ENCODE assay signal across 22 cellular contexts in genomic region chr20:22288156-22288555, GRCh38.
DNase-seq lines count a peak whose midpoint lies in the region; ATAC-seq and TF ChIP-seq lines count a peak whose summit lies in the region.
"Had no signal": no experiment of that assay in that cellular context is flagged by ENCODE, and none has a peak within 500 bp of the region (broad histone marks: within the 10 kb centered on the region; RNA-seq: fewer than 3 reads in every experiment).

No MANE protein-coding gene starts in this region.

- in situ Hi-C loops in mammary epithelial cell (cut with MboI; ENCODE audit: low sequenced_read_pairs in 2 of 2) = no loop called here
- in situ Hi-C loops in gastrocnemius medialis (cut with MboI; ENCODE audit: low sequenced_read_pairs in 4 of 4) = no loop called here

- no peak for TF ChIP-seq EP300 in gastroesophageal sphincter (IDR thresholded peaks at IDR 0.05)

- no peaks in the 10 kb centered on the region for H3K79me2 ChIP-seq in mammary epithelial cell (ENCODE audit: insufficient read depth, low read length)

- H3K4me2 ChIP-seq in mammary epithelial cell (ENCODE audit: insufficient read depth, low read depth, low read length) = no peak overlapping the region
- H3K4me2 ChIP-seq: A549; BLaER1 treated with 17β-estradiol and CSF1 and Interleukin-3, amounts not matched to agents 10 nM and 100 nM had no signal

- peaks cover 15% of the 10 kb centered on the region for H3K4me1 ChIP-seq in mammary epithelial cell (ENCODE audit: insufficient read depth, low read length)
- no peaks in the 10 kb centered on the region for H3K4me1 ChIP-seq in gastroesophageal sphincter
- no peaks in the 10 kb centered on the region for H3K4me1 ChIP-seq in gastrocnemius medialis
- H3K4me1 ChIP-seq: A549; BE2C; BLaER1 treated with 17β-estradiol and CSF1 and Interleukin-3, amounts not matched to agents 10 nM and 100 nM; HAP-1 had no signal

- H3K9ac ChIP-seq in mammary epithelial cell (ENCODE audit: insufficient read depth, low read length) = no peak overlapping the region
- H3K9ac ChIP-seq: BLaER1 treated with 17β-estradiol and CSF1 and Interleukin-3, amounts not matched to agents 10 nM and 100 nM had no signal

- H3K36me3 ChIP-seq in mammary epithelial cell (ENCODE audit: insufficient read depth, low read length) = no peaks in the 10 kb centered on the region
- H3K36me3 ChIP-seq in gastroesophageal sphincter = no peaks in the 10 kb centered on the region
- no peaks in the 10 kb centered on the region for H3K36me3 ChIP-seq in gastrocnemius medialis
- H3K36me3 ChIP-seq: BE2C; BLaER1 treated with 17β-estradiol and CSF1 and Interleukin-3, amounts not matched to agents 10 nM and 100 nM; HAP-1 had no signal

- dilution Hi-C loops in mammary epithelial cell (cut with HindIII; ENCODE audit: low sequenced_read_pairs) = no loop called here

- H3K4me3 ChIP-seq in mammary epithelial cell (replicated peaks in 1 of 3; ENCODE audit: insufficient read depth in 1 of 3, low read depth in 2 of 3, low read length in 3 of 3) = no peak overlapping the region
- no peak overlapping the region for H3K4me3 ChIP-seq in gastroesophageal sphincter
- no peak overlapping the region for H3K4me3 ChIP-seq in gastrocnemius medialis
- H3K4me3 ChIP-seq: A549; BLaER1 treated with 17β-estradiol and CSF1 and Interleukin-3, amounts not matched to agents 10 nM and 100 nM; HAP-1 had no signal

- H3K9me3 ChIP-seq in mammary epithelial cell (replicated peaks; ENCODE audit: insufficient read depth, low read length) = no peaks in the 10 kb centered on the region
- H3K9me3 ChIP-seq in gastroesophageal sphincter = no peaks in the 10 kb centered on the region
- no peaks in the 10 kb centered on the region for H3K9me3 ChIP-seq in gastrocnemius medialis
- H3K9me3 ChIP-seq: A549; BE2C; BLaER1 treated with 17β-estradiol and CSF1 and Interleukin-3, amounts not matched to agents 10 nM and 100 nM; HAP-1 had no signal

- H4K20me1 ChIP-seq in mammary epithelial cell (ENCODE audit: insufficient read depth, low read length) = no peaks in the 10 kb centered on the region
- H4K20me1 ChIP-seq: BLaER1 treated with 17β-estradiol and CSF1 and Interleukin-3, amounts not matched to agents 10 nM and 100 nM had no signal

- intact Hi-C loops in mammary epithelial cell (cut with micrococcal nuclease) (no loop called here), gastrocnemius medialis (cut with DNase I; ENCODE audit: low total_unique reads) (no loop called here)

- DNase-seq in LHCN-M2 (ENCODE audit: low read depth) (peak; percentile 71), mammary epithelial cell (no peak), gastrocnemius medialis (peak; percentile 17 to 44), putamen (ENCODE audit: low spot score) (no peak)
- DNase-seq: 8988T; ACHN; AML-193; BE2C; CD4-positive, alpha-beta T cell; CD8-positive, alpha-beta memory T cell; DMS 273 treated with DMSO at 0.1 percent for 48 hours; DMS79; GF-D8; GOT3; HFFc6 had no signal

- H2AFZ ChIP-seq in mammary epithelial cell (ENCODE audit: low read depth, low read length) = peak overlapping the region; percentile 5

- no TSS peak for BruUV-seq in mammary epithelial cell (replicated peaks; lab: Mats Ljungman, UMichigan)

- H3K27me3 ChIP-seq in mammary epithelial cell (ENCODE audit: insufficient read depth, low read length) (no peaks in the 10 kb centered on the region), gastroesophageal sphincter (peaks cover 20% of the 10 kb centered on the region), gastrocnemius medialis (no peaks in the 10 kb centered on the region)
- H3K27me3 ChIP-seq: BE2C; BLaER1 treated with 17β-estradiol and CSF1 and Interleukin-3, amounts not matched to agents 10 nM and 100 nM had no signal

- TF ChIP-seq POLR2A in gastroesophageal sphincter (IDR thresholded peaks at IDR 0.05) (no peak), gastrocnemius medialis (IDR thresholded peaks at IDR 0.05) (no peak)

- peak; percentile 11 for ATAC-seq in gastroesophageal sphincter
- peak; percentile 23 to 58 for ATAC-seq in gastrocnemius medialis
- no peak for ATAC-seq in SK-N-SH treated with all-trans-retinoic acid at 6 μM for 48 hours
- no peak for ATAC-seq in GM18519 (IDR thresholded peaks at IDR 0.05; ENCODE audit: low FRiP score, unreplicated experiment)
- ATAC-seq in HG03025 (IDR thresholded peaks at IDR 0.05; ENCODE audit: low FRiP score, unreplicated experiment) = no peak
- ATAC-seq: A549 had no signal

- CTCF ChIA-PET in mammary epithelial cell (lab: Charles Lee; ENCODE audit: low non-redundant PET) = no interaction called here

- WGBS in mammary epithelial cell (ENCODE audit: low coverage, missing lambda C conversion rate) = 36% methylated on average over 2 of the region's 5 CpGs
- WGBS in gastroesophageal sphincter (ENCODE audit: low coverage in 1 of 2), 2 donors = 82 to 89% methylated on average over 3 to 5 of the region's 5 CpGs

- peak overlapping the region; percentile 18 for H3K27ac ChIP-seq in mammary epithelial cell (ENCODE audit: insufficient read depth, low read depth, low read length)
- H3K27ac ChIP-seq in gastroesophageal sphincter = no peak overlapping the region
- no peak overlapping the region for H3K27ac ChIP-seq in gastrocnemius medialis
- H3K27ac ChIP-seq: A549; BLaER1 treated with 17β-estradiol and CSF1 and Interleukin-3, amounts not matched to agents 10 nM and 100 nM had no signal

- TF ChIP-seq CTCF in mammary epithelial cell (conservative IDR thresholded peaks at IDR 0.05 in 1 of 2, IDR thresholded peaks at IDR 0.05 in 1 of 2; ENCODE audit: extremely low read depth in 1 of 2, insufficient read depth in 1 of 2, low read depth in 1 of 2, low read length in 2 of 2) = no peak
- no peak for TF ChIP-seq CTCF in gastroesophageal sphincter (IDR thresholded peaks at IDR 0.05)
- TF ChIP-seq CTCF in gastrocnemius medialis (IDR thresholded peaks at IDR 0.05 in 4 of 5, conservative IDR thresholded peaks at IDR 0.05 in 1 of 5) = no peak

TF ChIP-seq in SK-N-SH treated with all-trans-retinoic acid at 6 μM for 48 hours, 23 proteins besides CTCF, POLR2A, EP300 and RAD21:
- TF ChIP-seq SNAI2 (CRISPR knock-in tag; IDR thresholded peaks at IDR 0.05) (no peak), TCF4 (CRISPR knock-in tag; IDR thresholded peaks at IDR 0.05; ENCODE audit: borderline replicate concordance) (no peak), TOX (CRISPR knock-in tag; IDR thresholded peaks at IDR 0.05; ENCODE audit: borderline replicate concordance) (no peak)

Comparison
In these comparisons a context has a peak if more than half of its experiments do, and no peak if none do; other contexts are left out.
1. DNase-seq: peak in LHCN-M2 (single experiment) and gastrocnemius medialis (2 of 2); none in mammary epithelial cell (single experiment) and putamen (single experiment).
2. ATAC-seq: peak in gastroesophageal sphincter (single experiment) and gastrocnemius medialis (2 of 2); none in SK-N-SH treated with all-trans-retinoic acid at 6 μM for 48 hours (single experiment), GM18519 (single experiment) and HG03025 (single experiment).